21 cellular contexts compared by ENCODE assay signal in the genomic region with DNA sequence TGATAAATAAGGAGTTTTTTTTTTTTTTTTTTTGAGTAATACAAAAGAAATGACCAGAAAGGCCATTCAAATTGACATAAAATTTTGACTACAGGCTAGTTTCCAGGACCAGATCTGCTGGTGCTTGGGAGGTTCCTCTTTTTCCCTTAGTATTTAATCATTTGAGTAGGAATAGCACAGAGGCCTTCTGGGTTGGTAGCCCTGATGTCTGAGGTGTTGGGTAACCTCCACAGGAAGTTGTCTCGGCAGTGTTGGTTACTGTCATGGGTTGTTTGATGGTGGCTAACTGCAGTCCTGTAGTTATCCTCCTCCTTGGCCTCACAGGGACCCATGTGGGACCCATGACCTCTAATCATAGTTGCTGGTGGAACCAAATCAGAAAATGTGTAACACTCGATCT.
DNase-seq lines count a peak whose midpoint lies in the region; ATAC-seq and TF ChIP-seq lines count a peak whose summit lies in the region.
"Had no signal": no experiment of that assay in that cellular context is flagged by ENCODE, and none has a peak within 500 bp of the region (broad histone marks: within the 10 kb centered on the region; RNA-seq: fewer than 3 reads in every experiment).

No MANE protein-coding gene starts in this region.

- H3K4me1 Mint-ChIP-seq in activated CD8-positive, alpha-beta T cell treated with anti-CD3 and anti-CD28 coated beads, Interleukin-2, amount 10 ng/mL, durations not matched to agents 7 days and 5 days (ENCODE audit: low read depth): peaks cover 13% of the 10 kb centered on the region
- no peaks in the 10 kb centered on the region for H3K4me1 Mint-ChIP-seq in activated CD8-positive, alpha-beta T cell treated with anti-CD3 and anti-CD28 coated beads for 36 hours (ENCODE audit: low read depth)
- H3K4me1 Mint-ChIP-seq: activated T-helper 17 cell treated with anti-CD3 and anti-CD28 coated beads, Interleukin-2, amount 50 U/mL, for 72 hours had no signal

- H3K36me3 Mint-ChIP-seq in activated CD8-positive, alpha-beta T cell treated with anti-CD3 and anti-CD28 coated beads, Interleukin-2, amount 10 ng/mL, durations not matched to agents 7 days and 5 days (ENCODE audit: low read depth): peaks cover 11% of the 10 kb centered on the region
- H3K36me3 Mint-ChIP-seq in activated CD8-positive, alpha-beta T cell treated with anti-CD3 and anti-CD28 coated beads for 36 hours (ENCODE audit: low read depth): peaks cover 16% of the 10 kb centered on the region

- H3K27me3 Mint-ChIP-seq in activated CD8-positive, alpha-beta T cell treated with anti-CD3 and anti-CD28 coated beads, Interleukin-2, amount 10 ng/mL, durations not matched to agents 7 days and 5 days (ENCODE audit: low read depth): no peaks in the 10 kb centered on the region
- no peaks in the 10 kb centered on the region for H3K27me3 Mint-ChIP-seq in activated CD8-positive, alpha-beta T cell treated with anti-CD3 and anti-CD28 coated beads for 36 hours
- H3K27me3 Mint-ChIP-seq: activated CD4-positive, alpha-beta T cell treated with anti-CD3 and anti-CD28 coated beads, Interleukin-2, amount 10 ng/mL, durations not matched to agents 24 days and 14 days; activated T-helper 17 cell treated with anti-CD3 and anti-CD28 coated beads, Interleukin-2, amount 50 U/mL, for 72 hours; dendritic cell treated with granulocyte-macrophage colony-stimulating factor and Interleukin-4, amounts not matched to agents 40 ng/mL and 50 ng/mL, for 4 days had no signal

- H3K4me3 Mint-ChIP-seq in activated CD8-positive, alpha-beta T cell treated with anti-CD3 and anti-CD28 coated beads, Interleukin-2, amount 10 ng/mL, durations not matched to agents 7 days and 5 days: no peak overlapping the region
- no peak overlapping the region for H3K4me3 Mint-ChIP-seq in activated CD8-positive, alpha-beta T cell treated with anti-CD3 and anti-CD28 coated beads for 36 hours
- H3K4me3 Mint-ChIP-seq: activated CD4-positive, alpha-beta T cell treated with anti-CD3 and anti-CD28 coated beads, Interleukin-2, amount 10 ng/mL, durations not matched to agents 24 days and 14 days; activated T-helper 17 cell treated with anti-CD3 and anti-CD28 coated beads, Interleukin-2, amount 50 U/mL, for 72 hours; dendritic cell treated with granulocyte-macrophage colony-stimulating factor and Interleukin-4, amounts not matched to agents 40 ng/mL and 50 ng/mL, for 4 days had no signal

- POLR2A ChIA-PET in activated CD8-positive, alpha-beta T cell treated with anti-CD3 and anti-CD28 coated beads, Interleukin-2, amount 10 ng/mL, durations not matched to agents 7 days and 5 days (lab: Charles Lee): no interaction called here
- POLR2A ChIA-PET in activated CD8-positive, alpha-beta T cell treated with anti-CD3 and anti-CD28 coated beads for 36 hours (lab: Charles Lee): no interaction called here

- no peaks in the 10 kb centered on the region for H3K9me3 Mint-ChIP-seq in activated CD8-positive, alpha-beta T cell treated with anti-CD3 and anti-CD28 coated beads, Interleukin-2, amount 10 ng/mL, durations not matched to agents 7 days and 5 days (ENCODE audit: insufficient read depth)
- no peaks in the 10 kb centered on the region for H3K9me3 Mint-ChIP-seq in activated CD8-positive, alpha-beta T cell treated with anti-CD3 and anti-CD28 coated beads for 36 hours
- H3K9me3 Mint-ChIP-seq: activated CD4-positive, alpha-beta T cell treated with anti-CD3 and anti-CD28 coated beads, Interleukin-2, amount 10 ng/mL, durations not matched to agents 24 days and 14 days; activated naive CD4-positive, alpha-beta T cell treated with anti-CD3 and anti-CD28 coated beads, Interleukin-2, amount 50 U/mL, for 72 hours; activated T-helper 17 cell treated with anti-CD3 and anti-CD28 coated beads, Interleukin-2, amount 50 U/mL, for 72 hours; dendritic cell treated with granulocyte-macrophage colony-stimulating factor and Interleukin-4, amounts not matched to agents 40 ng/mL and 50 ng/mL, for 4 days had no signal

- no peak for DNase-seq in activated CD8-positive, alpha-beta T cell treated with anti-CD3 and anti-CD28 coated beads, Interleukin-2, amount 10 ng/mL, durations not matched to agents 7 days and 5 days
- no peak for DNase-seq in activated CD8-positive, alpha-beta T cell treated with anti-CD3 and anti-CD28 coated beads for 36 hours
- peak; percentile 81 to 86 for DNase-seq in Kasumi-1 (lab: John Stamatoyannopoulos, UW)
- DNase-seq in SIG-M5 treated with dmso at 0.1 percent for 504 hours (lab: John Stamatoyannopoulos, UW; ENCODE audit: unreplicated experiment): peak; percentile 91
- peak; percentile 30 for DNase-seq in iris pigment epithelial cell (ENCODE audit: low read depth)
- DNase-seq in effector CD4-positive, alpha-beta T cell: no peak
- DNase-seq in NCI-H1092 (lab: John Stamatoyannopoulos, UW): no peak
- no peak for DNase-seq in COR-L47 (lab: John Stamatoyannopoulos, UW)
- DNase-seq: activated CD4-positive, alpha-beta T cell treated with anti-CD3 and anti-CD28 coated beads, Interleukin-2, amount 10 ng/mL, durations not matched to agents 24 days and 14 days; activated CD8-positive, alpha-beta memory T cell treated with anti-CD3 and anti-CD28 coated beads, Interleukin-2, amount 50 U/mL, for 4 hours; BE2C; Caco-2; caudate nucleus; DND-41; NCI-H82; stomach; transverse colon had no signal

- no peak for TF ChIP-seq CTCF in activated CD8-positive, alpha-beta T cell treated with anti-CD3 and anti-CD28 coated beads for 36 hours (IDR thresholded peaks at IDR 0.05)

- no peak overlapping the region for H3K27ac Mint-ChIP-seq in activated CD8-positive, alpha-beta T cell treated with anti-CD3 and anti-CD28 coated beads, Interleukin-2, amount 10 ng/mL, durations not matched to agents 7 days and 5 days
- H3K27ac Mint-ChIP-seq in activated CD8-positive, alpha-beta T cell treated with anti-CD3 and anti-CD28 coated beads for 36 hours: no peak overlapping the region
- H3K27ac Mint-ChIP-seq: activated CD4-positive, alpha-beta T cell treated with anti-CD3 and anti-CD28 coated beads, Interleukin-2, amount 10 ng/mL, durations not matched to agents 24 days and 14 days; activated T-helper 17 cell treated with anti-CD3 and anti-CD28 coated beads, Interleukin-2, amount 50 U/mL, for 72 hours; dendritic cell treated with granulocyte-macrophage colony-stimulating factor and Interleukin-4, amounts not matched to agents 40 ng/mL and 50 ng/mL, for 4 days had no signal

- intact Hi-C loops in activated CD8-positive, alpha-beta T cell treated with anti-CD3 and anti-CD28 coated beads for 36 hours (cut with micrococcal nuclease): no loop called here

- ATAC-seq in activated CD8-positive, alpha-beta T cell treated with anti-CD3 and anti-CD28 coated beads, Interleukin-2, amount 10 ng/mL, durations not matched to agents 7 days and 5 days: peak; percentile 65
- ATAC-seq in activated CD8-positive, alpha-beta T cell treated with anti-CD3 and anti-CD28 coated beads for 36 hours: no peak
- ATAC-seq: activated naive CD4-positive, alpha-beta T cell treated with anti-CD3 and anti-CD28 coated beads, Interleukin-2, amount 50 U/mL, for 72 hours; activated T-helper 17 cell treated with anti-CD3 and anti-CD28 coated beads, Interleukin-2, amount 50 U/mL, for 72 hours; HepG2 had no signal

- CTCF ChIA-PET in activated CD8-positive, alpha-beta T cell treated with anti-CD3 and anti-CD28 coated beads, Interleukin-2, amount 10 ng/mL, durations not matched to agents 7 days and 5 days (lab: Charles Lee): no interaction called here
- CTCF ChIA-PET in activated CD8-positive, alpha-beta T cell treated with anti-CD3 and anti-CD28 coated beads for 36 hours (lab: Charles Lee): no interaction called here

Comparison
In these comparisons a context has a peak if more than half of its experiments do, and no peak if none do; other contexts are left out.
1. DNase-seq: peak in Kasumi-1 (2 of 2), SIG-M5 treated with dmso at 0.1 percent for 504 hours (single experiment) and iris pigment epithelial cell (single experiment); none in activated CD8-positive, alpha-beta T cell treated with anti-CD3 and anti-CD28 coated beads, Interleukin-2, amount 10 ng/mL, durations not matched to agents 7 days and 5 days (single experiment), activated CD8-positive, alpha-beta T cell treated with anti-CD3 and anti-CD28 coated beads for 36 hours (single experiment), effector CD4-positive, alpha-beta T cell (single experiment), NCI-H1092 (single experiment) and COR-L47 (single experiment).